Comparison of ENCODE assay signal across 19 cellular contexts in the genomic region with DNA sequence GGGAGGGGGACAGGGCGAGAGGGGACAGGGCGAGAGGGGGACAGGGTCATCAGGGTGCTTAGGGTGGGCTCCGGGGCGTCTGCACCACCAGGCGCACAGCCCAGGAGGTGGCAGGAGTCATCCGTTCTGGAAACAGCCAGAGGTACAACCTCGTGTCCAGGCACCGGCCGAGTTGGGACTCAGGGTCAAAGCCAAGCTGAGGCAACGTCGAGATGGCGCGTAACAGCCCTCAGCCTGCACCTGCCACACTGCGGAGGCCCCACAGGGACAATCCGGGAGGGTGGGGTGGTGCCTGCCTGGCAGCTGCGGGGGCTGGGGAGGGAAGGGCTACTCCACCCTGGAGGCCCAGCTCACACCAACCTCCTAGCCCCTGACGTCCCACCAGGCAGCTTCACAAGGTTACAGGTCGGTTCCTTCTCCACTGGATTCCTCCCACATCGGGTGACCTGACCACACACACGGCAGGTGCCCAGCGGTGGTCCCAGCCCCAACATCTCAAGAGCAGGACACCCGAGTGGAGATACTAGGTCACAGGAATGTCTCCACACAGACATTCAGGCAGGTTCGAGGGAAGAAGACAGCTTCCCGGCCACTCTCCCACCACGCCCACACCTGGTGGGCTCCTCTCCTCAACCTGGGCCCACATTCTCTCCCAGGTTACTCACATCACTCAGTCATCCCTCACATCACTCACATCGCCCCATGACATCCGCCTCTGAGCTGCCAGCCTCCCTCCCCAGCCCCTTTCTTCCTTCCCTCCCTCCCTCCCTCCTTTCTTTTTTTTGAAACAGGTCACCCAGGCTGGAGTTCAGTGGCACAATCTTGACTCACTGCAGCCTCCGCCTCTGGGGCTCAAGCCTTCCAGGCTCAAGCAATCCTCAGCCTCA. TPM values are rescaled to one million over a fixed set of nuclear protein-coding genes. Genes with fewer than 3 reads are reported as not detected.
DNase-seq lines count a peak whose midpoint lies in the region; ATAC-seq, FAIRE-seq and TF ChIP-seq lines count a peak whose summit lies in the region.
"Had no signal": no experiment of that assay in that cellular context is flagged by ENCODE, and none has a peak within 500 bp of the region (broad histone marks: within the 10 kb centered on the region; RNA-seq: fewer than 3 reads in every experiment).

No MANE protein-coding gene starts in this region.

- H3K27me3 Mint-ChIP-seq in mesothelial cell of epicardium (ENCODE audit: low read depth), result no peaks in the 10 kb centered on the region
- H3K27me3 Mint-ChIP-seq: activated naive CD8-positive, alpha-beta T cell treated with anti-CD3 and anti-CD28 coated beads, Interleukin-2, amount 50 U/mL, for 24 hours; central memory CD8-positive, alpha-beta T cell had no signal

- H3K4ac ChIP-seq in H1 (replicated peaks; ENCODE audit: insufficient read length, low read depth, low read length), result no peak overlapping the region

- no peak overlapping the region for H3K4me3 ChIP-seq in heart right ventricle
- peak overlapping the region; percentile 0 to 38 (median 18); a peak in 2 of 8 replicates for H3K4me3 ChIP-seq in H1 (ENCODE audit: extremely low read depth in 1 of 4, insufficient read depth in 2 of 4, low read depth in 3 of 4, low read length in 4 of 4)
- H3K4me3 ChIP-seq in stomach, result no peak overlapping the region
- H3K4me3 ChIP-seq: gastrocnemius medialis had no signal

- no peaks in the 10 kb centered on the region; the same call in 1 of the 2 replicates for H3K23me2 ChIP-seq in H1 (ENCODE audit: low read depth, low read length)

- peaks cover 20% of the 10 kb centered on the region for H3K4me1 Mint-ChIP-seq in mesothelial cell of epicardium
- H3K4me1 Mint-ChIP-seq: activated naive CD8-positive, alpha-beta T cell treated with anti-CD3 and anti-CD28 coated beads, Interleukin-2, amount 50 U/mL, for 24 hours; central memory CD8-positive, alpha-beta T cell; immature natural killer cell had no signal

- DNase-seq in Right ventricle myocardium inferior (ENCODE audit: missing footprints), result peak; percentile 58
- no peak for DNase-seq in heart right ventricle
- DNase-seq in H1 (ENCODE audit: low read depth in 1 of 2, low spot score in 2 of 2), result no peak
- DNase-seq in mesothelial cell of epicardium (ENCODE audit: low spot score in 2 of 2, unreplicated experiment in 2 of 2), result no peak
- peak; percentile 32 for DNase-seq in stomach
- DNase-seq in effector CD8-positive, alpha-beta T cell (lab: John Stamatoyannopoulos, UW), result no peak
- no peak for DNase-seq in LoVo (ENCODE audit: low spot score)
- no peak for DNase-seq in RKO (ENCODE audit: low spot score)
- DNase-seq: activated CD4-positive, alpha-beta memory T cell treated with anti-CD3 and anti-CD28 coated beads for 36 hours; activated naive CD8-positive, alpha-beta T cell treated with anti-CD3 and anti-CD28 coated beads, Interleukin-2, amount 50 U/mL, for 24 hours; immature natural killer cell; NCI-H2029 treated with DMSO at 0.1 percent for 48 hours; NCI-H526 treated with DMSO at 0.1 percent for 48 hours; OCI-M1; stimulated activated CD4-positive, alpha-beta T cell treated with anti-CD3 and anti-CD28 coated beads, Interleukin-2, amount 100 ng/mL, for 24 hours had no signal

- H3K27ac Mint-ChIP-seq in mesothelial cell of epicardium, result peak overlapping the region; percentile 67
- H3K27ac Mint-ChIP-seq: activated CD4-positive, alpha-beta memory T cell treated with anti-CD3 and anti-CD28 coated beads for 36 hours; activated naive CD8-positive, alpha-beta T cell treated with anti-CD3 and anti-CD28 coated beads, Interleukin-2, amount 50 U/mL, for 24 hours; activated T-helper 1 cell treated with anti-CD3 and anti-CD28 coated beads, Interleukin-12 subunit alpha, Interleukin-12 subunit beta, Interleukin-2, Interleukin-4 antibody, amounts not matched to agents 30 ng/mL and 10 ng/mL and 1 ng/mL, durations not matched to agents 14 hours and 24 hours and 36 hours had no signal

- H3K4me3 Mint-ChIP-seq in mesothelial cell of epicardium, result peak overlapping the region; percentile 42
- H3K4me3 Mint-ChIP-seq: activated CD4-positive, alpha-beta memory T cell treated with anti-CD3 and anti-CD28 coated beads for 36 hours; activated naive CD8-positive, alpha-beta T cell treated with anti-CD3 and anti-CD28 coated beads, Interleukin-2, amount 50 U/mL, for 24 hours; activated T-helper 1 cell treated with anti-CD3 and anti-CD28 coated beads, Interleukin-12 subunit alpha, Interleukin-12 subunit beta, Interleukin-2, Interleukin-4 antibody, amounts not matched to agents 30 ng/mL and 10 ng/mL and 1 ng/mL, durations not matched to agents 14 hours and 24 hours and 36 hours; central memory CD8-positive, alpha-beta T cell; immature natural killer cell had no signal

- POLR2A ChIA-PET in H1 (lab: Charles Lee; ENCODE audit: partially characterized antibody), result interaction anchor here (0.7 to 3.1 kb wide), 4 partner anchors 12 to 126 kb away, joined by 3 to 10 read pairs (median 4); no protein-coding TSS in a partner anchor

- H3K79me1 ChIP-seq in H1 (ENCODE audit: low read depth, low read length), result no peaks in the 10 kb centered on the region

- H3K9ac ChIP-seq in H1 (replicated peaks in 1 of 4; ENCODE audit: extremely low read depth in 1 of 4, low read depth in 3 of 4, low read length in 3 of 4), result no peak overlapping the region

- no peak overlapping the region for H3K23ac ChIP-seq in H1 (ENCODE audit: insufficient read length)

- WGBS in heart right ventricle, 2 donors, result 71 to 77% methylated on average over 25 to 28 of the region's 28 CpGs
- 52% methylated on average over 10 of the region's 28 CpGs; no CpG with 5 or more reads in 1 of the 2 experiments for whole genome bisulfite sequencing in H1 (ENCODE audit: extremely low coverage in 1 of 2, insufficient coverage in 1 of 2, insufficient read length in 1 of 2, insufficient replicate concordance in 2 of 2, low coverage in 1 of 2, low lambda C conversion rate in 2 of 2, missing lambda C conversion rate in 1 of 2), 2 experiments
- 62 to 77% (median 75%) methylated on average over 25 to 28 of the region's 28 CpGs for WGBS in stomach, 5 donors

- peak; percentile 16 to 39; a peak in 2 of 4 replicates for TF ChIP-seq RAD21 in H1 (IDR thresholded peaks at IDR 0.05 in 1 of 2, conservative IDR thresholded peaks at IDR 0.05 in 1 of 2; ENCODE audit: low read depth in 2 of 2, low read length in 2 of 2)

- intact Hi-C loops in Right ventricle myocardium inferior (cut with DNase I) (loop anchor here (5.0 kb wide), 1 partner anchor 123 kb away; the partner anchor contains the start of gene DOC2B), heart right ventricle (cut with DNase I) (no loop called here), stomach (cut with DNase I; ENCODE audit: low total_unique reads) (no loop called here)

- H2AK5ac ChIP-seq in H1 (ENCODE audit: low read depth, low read length), result no peak overlapping the region

- H3K79me2 ChIP-seq in H1 (ENCODE audit: control insufficient read depth in 1 of 2, insufficient read depth in 2 of 2, low read length in 2 of 2), result no peaks in the 10 kb centered on the region

- H2BK12ac ChIP-seq in H1 (ENCODE audit: low read depth, low read length), result peak overlapping the region; percentile 68; the same call in 1 of the 2 replicates

- H2BK120ac ChIP-seq in H1 (replicated peaks; ENCODE audit: low read depth, low read length), result peak overlapping the region; percentile 15

- no peak overlapping the region for H2AFZ ChIP-seq in H1 (ENCODE audit: low read length)

- TF ChIP-seq EP300 in H1 (IDR thresholded peaks at IDR 0.05; ENCODE audit: borderline replicate concordance in 1 of 2, low read depth in 2 of 2, low read length in 2 of 2) (no peak), stomach (IDR thresholded peaks at IDR 0.05) (no peak)

- TF ChIP-seq POLR2A in H1 (IDR thresholded peaks at IDR 0.05; ENCODE audit: control extremely low read depth in 1 of 2, low read depth in 2 of 2, low read length in 2 of 2) (no peak), stomach (IDR thresholded peaks at IDR 0.05) (no peak)

- H3K56ac ChIP-seq in H1 (replicated peaks; ENCODE audit: insufficient read length, low read depth, low read length), result no peak overlapping the region

- CTCF ChIA-PET in H1 (lab: Charles Lee; ENCODE audit: partially characterized antibody), result interaction anchor here (0.7 to 1.5 kb wide), 3 partner anchors 34 to 141 kb away, joined by 3 read pairs; no protein-coding TSS in a partner anchor

- H3K36me3 ChIP-seq in heart right ventricle (no peaks in the 10 kb centered on the region), H1 (ENCODE audit: control insufficient read depth in 2 of 4, insufficient read depth in 4 of 4, low read length in 3 of 4) (no peaks in the 10 kb centered on the region), stomach (peaks cover 0 to 13% (median 0%) of the 10 kb centered on the region in 4 donors)
- H3K36me3 ChIP-seq: gastrocnemius medialis had no signal

- H4K5ac ChIP-seq in H1 (ENCODE audit: insufficient read length, low read depth, low read length), result peak overlapping the region; percentile 4

- peak overlapping the region; percentile 72; the same call in 1 of the 2 replicates for H2BK15ac ChIP-seq in H1 (ENCODE audit: low read length)

- H3K9me3 ChIP-seq in heart right ventricle (no peaks in the 10 kb centered on the region), H1 (ENCODE audit: insufficient read depth in 2 of 2, low read depth in 1 of 2, low read length in 1 of 2) (no peaks in the 10 kb centered on the region), stomach (no peaks in the 10 kb centered on the region)
- H3K9me3 ChIP-seq: gastrocnemius medialis had no signal

- H2BK20ac ChIP-seq in H1 (ENCODE audit: low read length), result peak overlapping the region; percentile 72; the same call in 1 of the 2 replicates

- ATAC-seq in Right ventricle myocardium inferior (no peak), heart right ventricle (no peak)
- ATAC-seq: activated naive CD8-positive, alpha-beta T cell treated with anti-CD3 and anti-CD28 coated beads, Interleukin-2, amount 50 U/mL, for 24 hours had no signal

- H3K27me3 ChIP-seq in heart right ventricle (peaks cover 0 to 20% (median 0%) of the 10 kb centered on the region in 7 donors), H1 (replicated peaks in 1 of 4; ENCODE audit: control insufficient read depth in 3 of 4, extremely low read depth in 1 of 4, insufficient read depth in 3 of 4, low read length in 3 of 4) (peaks cover 0 to 1% (median 0%) of the 10 kb centered on the region in 4 experiments; a peak in 1 of 7 replicates), stomach (no peaks in the 10 kb centered on the region)
- H3K27me3 ChIP-seq: gastrocnemius medialis had no signal

- H3K27ac ChIP-seq in heart right ventricle (peak overlapping the region in 2 of 10 donors; percentile 26 to 66), H1 (ENCODE audit: low read depth, low read length) (no peak overlapping the region), stomach (no peak overlapping the region)
- H3K27ac ChIP-seq: 22Rv1 had no signal

- peak overlapping the region; percentile 60 for H3K18ac ChIP-seq in H1 (ENCODE audit: extremely low read depth, low read length)

- H4K91ac ChIP-seq in H1 (replicated peaks; ENCODE audit: insufficient read length, low read length), result peak overlapping the region; percentile 10

- H3K36me3 Mint-ChIP-seq in mesothelial cell of epicardium, result no peaks in the 10 kb centered on the region
- H3K36me3 Mint-ChIP-seq: activated CD4-positive, alpha-beta memory T cell treated with anti-CD3 and anti-CD28 coated beads for 36 hours; immature natural killer cell had no signal

- no peaks in the 10 kb centered on the region for H3K9me3 Mint-ChIP-seq in mesothelial cell of epicardium
- H3K9me3 Mint-ChIP-seq: activated CD4-positive, alpha-beta memory T cell treated with anti-CD3 and anti-CD28 coated beads for 36 hours; activated naive CD8-positive, alpha-beta T cell treated with anti-CD3 and anti-CD28 coated beads, Interleukin-2, amount 50 U/mL, for 24 hours; activated T-helper 1 cell treated with anti-CD3 and anti-CD28 coated beads, Interleukin-12 subunit alpha, Interleukin-12 subunit beta, Interleukin-2, Interleukin-4 antibody, amounts not matched to agents 30 ng/mL and 10 ng/mL and 1 ng/mL, durations not matched to agents 14 hours and 24 hours and 36 hours; central memory CD8-positive, alpha-beta T cell; immature natural killer cell had no signal

- no peaks in the 10 kb centered on the region for H4K20me1 ChIP-seq in H1 (replicated peaks in 1 of 2; ENCODE audit: control insufficient read depth in 1 of 2, insufficient read depth in 2 of 2, low read length in 2 of 2)

- 0 out of 2 replicates have a peak overlapping the region, but pooled peaks have one; percentile 24 for H2BK5ac ChIP-seq in H1 (ENCODE audit: low read depth, low read length)

- peak in 1 of 9 donors; percentile 12 for TF ChIP-seq CTCF in heart right ventricle (IDR thresholded peaks at IDR 0.05)
- peak in 1 of 3 experiments; percentile 12; a peak in 1 of 4 replicates for TF ChIP-seq CTCF in H1 (IDR thresholded peaks at IDR 0.05; ENCODE audit: control extremely low read depth in 1 of 3, insufficient read depth in 1 of 3, low read depth in 1 of 3, low read length in 3 of 3)
- no peak for TF ChIP-seq CTCF in mesothelial cell of epicardium (IDR thresholded peaks at IDR 0.05; ENCODE audit: unreplicated experiment)
- no peak for TF ChIP-seq CTCF in stomach (IDR thresholded peaks at IDR 0.05)

- H3K4me1 ChIP-seq in heart right ventricle (peaks cover 8 to 49% (median 25%) of the 10 kb centered on the region in 9 donors), H1 (replicated peaks in 1 of 4; ENCODE audit: control insufficient read depth in 3 of 4, insufficient read depth in 4 of 4, low read length in 3 of 4) (peaks cover 4 to 19% (median 15%) of the 10 kb centered on the region in 4 experiments), stomach (peaks cover 0 to 24% (median 12%) of the 10 kb centered on the region in 4 donors)

- H3K14ac ChIP-seq in H1 (ENCODE audit: insufficient read length), result no peak overlapping the region

- FAIRE-seq in H1 (lab: Jason Lieb, UNC), result no peak

- peak overlapping the region; percentile 39; the same call in 1 of the 2 replicates for H4K8ac ChIP-seq in H1 (ENCODE audit: extremely low read depth, insufficient read depth, low read length)

- peak overlapping the region; percentile 59 to 65 for H3K4me2 ChIP-seq in H1 (ENCODE audit: insufficient read depth in 1 of 2, low read depth in 2 of 2, low read length in 2 of 2)

RNA-seq across cellular contexts. Expression of gene RPH3AL, which starts 47.3 kb away (rescaled TPM):
- 3.6 TPM for total RNA-seq in Right ventricle myocardium inferior
- 10 to 100 TPM in 1 of 10 donors, 1 to 10 TPM in 9; 3.6 to 11.1 (median 6.2) TPM for total RNA-seq in heart right ventricle
- 1 to 10 TPM; 4.5 to 6.4 TPM for polyA plus RNA-seq in heart right ventricle
- total RNA-seq in H1 (2021; fragmentation: NEBNext Ultra II Directional; extraction: Animal tissue kit (Norgen Biotek cat#: 25700)), result 5.6 and 6.1 TPM in 2 replicates
- polyA plus RNA-seq in H1 (2011; rRNA removed), result 5.8 and 10.7 TPM in 2 replicates
- polyA plus RNA-seq in H1 (2011; cell fraction: cytosol; rRNA removed), result 6.1 TPM
- 8.3 TPM for polyA plus RNA-seq in H1 (2011; cell fraction: nucleus; rRNA removed)
- 4.1 to 6.5 TPM (median 4.9 TPM) in 4 replicates for polyA plus RNA-seq in H1 (2012, experiment 1 of 2)
- polyA plus RNA-seq in H1 (2012, experiment 2 of 2), result 6.6 TPM
- 3.9 TPM for polyA plus RNA-seq in H1 (2013, experiment 1 of 2)
- 4.0 TPM for polyA plus RNA-seq in H1 (2013, experiment 2 of 2)
- polyA minus RNA-seq in H1 (2011; rRNA and poly(A)+ RNA removed), result 2.3 and 2.7 TPM in 2 replicates
- polyA minus RNA-seq in H1 (2011; cell fraction: cytosol; rRNA and poly(A)+ RNA removed), result 4.3 TPM
- polyA minus RNA-seq in H1 (2011; cell fraction: nucleus; rRNA and poly(A)+ RNA removed), result 9.9 TPM
- total RNA-seq in mesothelial cell of epicardium, result 13.6 to 16.9 TPM (median 15.4 TPM) in 3 replicates
- 10 to 100 TPM in 3 of 5 donors, 1 to 10 TPM in 2; 4.9 to 38.5 (median 16.0) TPM for total RNA-seq in stomach
- polyA plus RNA-seq in stomach, result 10 to 100 TPM in 2 of 3 donors, 1 to 10 TPM in 1; 5.1 to 20.0 (median 18.9) TPM

Comparison
In these comparisons a context has a peak if more than half of its experiments do, and no peak if none do; other contexts are left out.
1. DNase-seq: peak in Right ventricle myocardium inferior (single experiment) and stomach (single experiment); none in heart right ventricle (0 of 2), H1 (0 of 2), mesothelial cell of epicardium (0 of 2), effector CD8-positive, alpha-beta T cell (single experiment), LoVo (single experiment) and RKO (single experiment).
2. H3K4me3 ChIP-seq: peak in H1 (4 of 4); none in heart right ventricle (0 of 10) and stomach (0 of 4).